Comparison of ENCODE assay signal across 1 cellular context in genomic region chr3:146250449-146251382, GRCh38.
TF ChIP-seq lines count a peak whose summit lies in the region.

Gene PLSCR4 (minus strand): TSS chr3:146251105. CDS start chr3:146222071, 29,034 bp downstream.

TF ChIP-seq in HepG2, 621 proteins besides CTCF, POLR2A, EP300 and RAD21 (continued from another document and continues in another):
- TF ChIP-seq ZHX1 (CRISPR knock-in tag; IDR thresholded peaks at IDR 0.05; ENCODE audit: low read depth) (no peak), STAG1 (CRISPR knock-in tag; IDR thresholded peaks at IDR 0.05) (no peak), ZKSCAN8 (CRISPR knock-in tag; IDR thresholded peaks at IDR 0.05; ENCODE audit: borderline replicate concordance) (no peak), ZNF572 (CRISPR knock-in tag; IDR thresholded peaks at IDR 0.05) (no peak), ZNF557 (CRISPR knock-in tag; IDR thresholded peaks at IDR 0.05) (no peak), ZFP82 (CRISPR knock-in tag; IDR thresholded peaks at IDR 0.05; ENCODE audit: borderline replicate concordance) (no peak), TEAD3 (CRISPR knock-in tag; optimal IDR thresholded peaks at IDR 0.05; ENCODE audit: borderline replicate concordance) (no peak), NR0B2 (CRISPR knock-in tag; IDR thresholded peaks at IDR 0.05) (0 out of 2 replicates have a peak, but pooled peaks have one; percentile 47), ZBTB21 (CRISPR knock-in tag; IDR thresholded peaks at IDR 0.05) (no peak), XRCC5 (optimal IDR thresholded peaks at IDR 0.05; ENCODE audit: low read length) (peak; percentile 49), HMGA1 (CRISPR knock-in tag; conservative IDR thresholded peaks at IDR 0.05) (no peak), ZNF121 (CRISPR knock-in tag; IDR thresholded peaks at IDR 0.05) (peak; percentile 59; the same call in 1 of the 2 replicates), SALL1 (CRISPR knock-in tag; IDR thresholded peaks at IDR 0.05) (no peak), KIAA2018 (CRISPR knock-in tag; IDR thresholded peaks at IDR 0.05; ENCODE audit: borderline replicate concordance) (no peak), TMF1 (CRISPR knock-in tag; IDR thresholded peaks at IDR 0.05; ENCODE audit: low read depth) (no peak), TRIM24 (CRISPR knock-in tag; IDR thresholded peaks at IDR 0.05) (no peak), BRCA1 (CRISPR knock-in tag; IDR thresholded peaks at IDR 0.05) (no peak), ZSCAN30 (CRISPR knock-in tag; IDR thresholded peaks at IDR 0.05) (no peak), KDM5B (CRISPR knock-in tag; IDR thresholded peaks at IDR 0.05; ENCODE audit: borderline replicate concordance) (peak; percentile 47; the same call in 1 of the 2 replicates), RBM39 (IDR thresholded peaks at IDR 0.05; ENCODE audit: low read depth, low read length, poor library complexity, severe bottlenecking) (no peak), HIVEP1 (CRISPR knock-in tag; IDR thresholded peaks at IDR 0.05) (no peak), KDM4B (CRISPR knock-in tag; IDR thresholded peaks at IDR 0.05) (no peak), PHF8 (CRISPR knock-in tag; IDR thresholded peaks at IDR 0.05) (peak; percentile 33; the same call in 1 of the 2 replicates), HMGXB4 (CRISPR knock-in tag; IDR thresholded peaks at IDR 0.05; ENCODE audit: borderline replicate concordance in 1 of 2, low read depth in 1 of 2) (peak in 1 of 2 experiments; percentile 61; a peak in 1 of 4 replicates), GMEB2 (CRISPR knock-in tag; IDR thresholded peaks at IDR 0.05; ENCODE audit: low read depth) (no peak), PLRG1 (conservative IDR thresholded peaks at IDR 0.05) (no peak), MAFK (conservative IDR thresholded peaks at IDR 0.05 in 1 of 2, IDR thresholded peaks at IDR 0.05 in 1 of 2; ENCODE audit: low read length in 2 of 2) (no peak), BCL6 (CRISPR knock-in tag; IDR thresholded peaks at IDR 0.05) (no peak), CENPT (CRISPR knock-in tag; IDR thresholded peaks at IDR 0.05; ENCODE audit: low read depth) (no peak), SKIL (CRISPR knock-in tag; IDR thresholded peaks at IDR 0.05; ENCODE audit: borderline replicate concordance) (no peak), NCOA2 (CRISPR knock-in tag; IDR thresholded peaks at IDR 0.05) (no peak), ASH2L (IDR thresholded peaks at IDR 0.05; ENCODE audit: insufficient read length, low read depth, low read length) (peak; percentile 34), FLYWCH1 (CRISPR knock-in tag; IDR thresholded peaks at IDR 0.05) (no peak), NFKB2 (CRISPR knock-in tag; IDR thresholded peaks at IDR 0.05; ENCODE audit: borderline replicate concordance) (no peak; the same call in 1 of the 2 replicates), PHF20 (CRISPR knock-in tag; IDR thresholded peaks at IDR 0.05) (no peak), ZNF7 (CRISPR knock-in tag; IDR thresholded peaks at IDR 0.05) (no peak), MED13 (CRISPR knock-in tag; IDR thresholded peaks at IDR 0.05) (no peak), ZNF816 (CRISPR knock-in tag; IDR thresholded peaks at IDR 0.05; ENCODE audit: borderline replicate concordance) (no peak), ZNF513 (CRISPR knock-in tag; conservative IDR thresholded peaks at IDR 0.05) (no peak), ZNF704 (CRISPR knock-in tag; IDR thresholded peaks at IDR 0.05; ENCODE audit: borderline replicate concordance) (no peak), CCDC6 (CRISPR knock-in tag; IDR thresholded peaks at IDR 0.05) (peak; percentile 86), ZSCAN5A (CRISPR knock-in tag; IDR thresholded peaks at IDR 0.05; ENCODE audit: borderline replicate concordance) (no peak)
